ENCODE assay signal across 21 cellular contexts in genomic region chr12:48422060-48422459, GRCh38. TPM values are rescaled to one million over a fixed set of nuclear protein-coding genes. Genes with fewer than 3 reads are reported as not detected.
"Had no signal": no experiment of that assay in that cellular context is flagged by ENCODE, and none has a peak within 500 bp of the region (broad histone marks: within the 10 kb centered on the region; RNA-seq: fewer than 3 reads in every experiment).

No MANE protein-coding gene starts in this region.

- H3K9ac ChIP-seq: neural progenitor cell had no signal

- H3K79me2 ChIP-seq: hepatocyte had no signal

- H3K9me3 ChIP-seq: stomach, thoracic aorta had no signal

- H2AFZ ChIP-seq: hepatocyte, neural progenitor cell had no signal

- H3K4me3 ChIP-seq: hepatocyte, neural progenitor cell, stomach, thoracic aorta had no signal

- ATAC-seq: activated naive CD4-positive, alpha-beta T cell treated with anti-CD3 and anti-CD28 coated beads, Interleukin-2, amount 50 U/mL, for 72 hours; left lobe of liver; WTC11 had no signal

- H3K4me1 Mint-ChIP-seq: activated CD4-positive, alpha-beta memory T cell treated with anti-CD3 and anti-CD28 coated beads, Interleukin-2, amount 10 ng/mL, durations not matched to agents 7 days and 5 days had no signal

- H3K9me3 Mint-ChIP-seq: brain, neural progenitor cell, WTC11 had no signal

- H3K36me3 ChIP-seq: neural progenitor cell, stomach, thoracic aorta had no signal

- H3K36me3 Mint-ChIP-seq: activated naive CD4-positive, alpha-beta T cell treated with anti-CD3 and anti-CD28 coated beads, Interleukin-2, amount 50 U/mL, for 72 hours; brain; neural progenitor cell; WTC11 had no signal

- H3K27me3 ChIP-seq: hepatocyte, neural progenitor cell, stomach had no signal

- H3K4me2 ChIP-seq: hepatocyte, neural progenitor cell had no signal

- H3K27ac ChIP-seq: hepatocyte, neural progenitor cell, stomach, thoracic aorta had no signal

- DNase-seq: activated CD4-positive, alpha-beta memory T cell treated with anti-CD3 and anti-CD28 coated beads, Interleukin-2, amount 10 ng/mL, durations not matched to agents 7 days and 5 days; activated CD4-positive, alpha-beta T cell treated with anti-CD3 and anti-CD28 coated beads for 4 hours; activated effector memory CD4-positive, alpha-beta T cell treated with Interleukin-2 at 50 U/mL for 16 hours; activated T-cell treated with anti-CD3 and anti-CD28 coated beads, Interleukin-2, amount 50 U/mL, for 24 hours; amygdala; mammary epithelial cell; stimulated activated CD4-positive, alpha-beta T cell treated with anti-CD3 and anti-CD28 coated beads, Interleukin-1b, Interleukin-23, amount 100 ng/mL, for 48 hours; stomach had no signal

- H3K27ac Mint-ChIP-seq: activated CD4-positive, alpha-beta memory T cell treated with anti-CD3 and anti-CD28 coated beads, Interleukin-2, amount 10 ng/mL, durations not matched to agents 7 days and 5 days; activated naive CD4-positive, alpha-beta T cell treated with anti-CD3 and anti-CD28 coated beads, Interleukin-2, amount 50 U/mL, for 72 hours; activated T-cell treated with anti-CD3 and anti-CD28 coated beads, Interleukin-2, amount 50 U/mL, for 24 hours; brain; neural progenitor cell; WTC11 had no signal

- H3K4me3 Mint-ChIP-seq: activated CD4-positive, alpha-beta memory T cell treated with anti-CD3 and anti-CD28 coated beads, Interleukin-2, amount 10 ng/mL, durations not matched to agents 7 days and 5 days; activated T-cell treated with anti-CD3 and anti-CD28 coated beads, Interleukin-2, amount 50 U/mL, for 24 hours; brain; neural progenitor cell; WTC11 had no signal

- FAIRE-seq: keratinocyte had no signal

RNA-seq across cellular contexts. Expression of gene ANP32D, which starts 50.3 kb away (rescaled TPM):
- total RNA-seq: activated CD4-positive, alpha-beta memory T cell treated with anti-CD3 and anti-CD28 coated beads, Interleukin-2, amount 10 ng/mL, durations not matched to agents 7 days and 5 days; activated naive CD4-positive, alpha-beta T cell treated with anti-CD3 and anti-CD28 coated beads, Interleukin-2, amount 50 U/mL, for 72 hours; cerebellum; glomerular endothelial cell; hepatocyte; left lobe of liver; mammary epithelial cell; osteocyte; T-helper 1 cell treated with Interleukin-12 subunit alpha and Interleukin-12 subunit beta and Interleukin-4 antibody, amounts not matched to agents 30 ng/mL and 1 ng/mL, for 36 hours; urinary bladder; WTC11 had no signal
